33 cellular contexts compared by ENCODE assay signal in the genomic region with DNA sequence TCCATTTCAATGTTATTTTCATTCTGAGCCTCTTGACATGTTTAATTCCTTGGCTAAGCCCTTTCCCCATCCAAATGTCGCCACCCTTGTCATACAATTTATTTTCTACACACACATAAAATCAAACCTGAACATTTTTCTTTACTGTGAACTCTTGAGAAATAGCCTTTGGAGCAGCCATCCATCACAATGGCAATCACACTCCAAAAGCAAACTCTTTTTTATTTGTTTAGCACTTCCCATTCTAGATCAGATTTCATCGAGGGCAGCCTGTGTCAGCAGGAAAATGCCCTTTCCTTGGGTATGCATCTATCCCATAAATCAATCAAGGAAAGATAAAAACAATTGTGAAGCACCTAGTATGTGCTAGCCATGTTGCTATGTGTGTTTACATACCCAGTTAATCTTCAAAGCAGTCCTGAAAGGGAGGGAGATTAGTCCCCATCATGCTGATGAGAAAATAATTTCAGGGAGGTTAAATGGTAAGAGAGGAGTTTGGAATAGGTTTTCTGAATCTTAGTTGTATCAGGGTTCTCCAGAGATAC.
DNase-seq lines count a peak whose midpoint lies in the region; ATAC-seq and TF ChIP-seq lines count a peak whose summit lies in the region.
"Had no signal": no experiment of that assay in that cellular context is flagged by ENCODE, and none has a peak within 500 bp of the region (broad histone marks: within the 10 kb centered on the region; RNA-seq: fewer than 3 reads in every experiment).

No MANE protein-coding gene starts in this region.

- peaks cover 67% of the 10 kb centered on the region for H3K4me1 Mint-ChIP-seq in nephron progenitor cell
- H3K4me1 Mint-ChIP-seq: activated CD4-positive, alpha-beta memory T cell treated with anti-CD3 and anti-CD28 coated beads, Interleukin-2, amount 10 ng/mL, durations not matched to agents 7 days and 5 days; activated naive CD8-positive, alpha-beta T cell treated with anti-CD3 and anti-CD28 coated beads, Interleukin-2, amount 50 U/mL, for 24 hours; memory B cell; stimulated activated naive B cell treated with anti-CD40 and anti-IgM and Interleukin-4, amounts not matched to agents 10 μg/mL and 1 μg/mL and 100 μg/mL, for 72 hours had no signal

- ATAC-seq in HG03521 (IDR thresholded peaks at IDR 0.05; ENCODE audit: unreplicated experiment), result no peak
- ATAC-seq: activated naive CD8-positive, alpha-beta T cell treated with anti-CD3 and anti-CD28 coated beads, Interleukin-2, amount 50 U/mL, for 24 hours; effector memory CD8-positive, alpha-beta T cell; left lobe of liver; PC-3; stimulated activated naive B cell treated with anti-CD40 and anti-IgM and Interleukin-4, amounts not matched to agents 10 μg/mL and 1 μg/mL and 100 μg/mL, for 72 hours had no signal

- peak overlapping the region; percentile 90 for H3K27ac Mint-ChIP-seq in nephron progenitor cell
- H3K27ac Mint-ChIP-seq: activated CD4-positive, alpha-beta memory T cell treated with anti-CD3 and anti-CD28 coated beads, Interleukin-2, amount 10 ng/mL, durations not matched to agents 7 days and 5 days; activated naive CD8-positive, alpha-beta T cell treated with anti-CD3 and anti-CD28 coated beads, Interleukin-2, amount 50 U/mL, for 24 hours; effector memory CD8-positive, alpha-beta T cell; memory B cell; stimulated activated naive B cell treated with anti-CD40 and anti-IgM and Interleukin-4, amounts not matched to agents 10 μg/mL and 1 μg/mL and 100 μg/mL, for 72 hours had no signal

- peaks cover 12% of the 10 kb centered on the region for H3K36me3 Mint-ChIP-seq in nephron progenitor cell (ENCODE audit: low read depth)
- H3K36me3 Mint-ChIP-seq: memory B cell; stimulated activated naive B cell treated with anti-CD40 and anti-IgM and Interleukin-4, amounts not matched to agents 10 μg/mL and 1 μg/mL and 100 μg/mL, for 72 hours had no signal

- CTCF ChIA-PET in HEK293T (lab: Yijun Ruan, JAX), result no interaction called here

- POLR2A ChIA-PET in HEK293T (lab: Yijun Ruan, JAX), result no interaction called here

- TF ChIP-seq CTCF in nephron progenitor cell (IDR thresholded peaks at IDR 0.05), result no peak

- peaks cover 5% of the 10 kb centered on the region for H3K27me3 Mint-ChIP-seq in nephron progenitor cell (ENCODE audit: low read depth, poor library complexity)
- H3K27me3 Mint-ChIP-seq: activated CD4-positive, alpha-beta memory T cell treated with anti-CD3 and anti-CD28 coated beads, Interleukin-2, amount 10 ng/mL, durations not matched to agents 7 days and 5 days had no signal

- H3K9me3 Mint-ChIP-seq in nephron progenitor cell, result peaks cover 22% of the 10 kb centered on the region
- H3K9me3 Mint-ChIP-seq: activated CD4-positive, alpha-beta memory T cell treated with anti-CD3 and anti-CD28 coated beads, Interleukin-2, amount 10 ng/mL, durations not matched to agents 7 days and 5 days; activated naive CD8-positive, alpha-beta T cell treated with anti-CD3 and anti-CD28 coated beads, Interleukin-2, amount 50 U/mL, for 24 hours; memory B cell; stimulated activated naive B cell treated with anti-CD40 and anti-IgM and Interleukin-4, amounts not matched to agents 10 μg/mL and 1 μg/mL and 100 μg/mL, for 72 hours had no signal

- DNase-seq in NCI-H1105 treated with DMSO at 0.1 percent for 48 hours (lab: John Stamatoyannopoulos, UW) (peak; percentile 16), NCI-H1105 (lab: John Stamatoyannopoulos, UW) (no peak), HEK293T (ENCODE audit: extremely low spot score) (no peak), NCI-H748 (lab: John Stamatoyannopoulos, UW; ENCODE audit: unreplicated experiment) (peak; percentile 88), nephron progenitor cell (peak; percentile 26), superior temporal gyrus (ENCODE audit: extremely low spot score) (no peak), NCI-H774 (lab: John Stamatoyannopoulos, UW) (no peak)
- DNase-seq: 8988T; activated CD4-positive, alpha-beta memory T cell treated with anti-CD3 and anti-CD28 coated beads, Interleukin-2, amount 10 ng/mL, durations not matched to agents 7 days and 5 days; activated CD4-positive, alpha-beta T cell treated with anti-CD3 and anti-CD28 coated beads for 1 hour; activated CD8-positive, alpha-beta memory T cell treated with anti-CD3 and anti-CD28 coated beads, Interleukin-2, amount 50 U/mL, for 4 hours; activated naive CD4-positive, alpha-beta T cell; activated naive CD8-positive, alpha-beta T cell treated with anti-CD3 and anti-CD28 coated beads, Interleukin-2, amount 50 U/mL, for 24 hours; Caco-2; caudate nucleus; effector memory CD8-positive, alpha-beta T cell; EL; erythroblast; glutamatergic neuron; GOT3; MG63; NCI-H1694 treated with DMSO at 0.1 percent for 48 hours; NCI-H226; NK-92 treated with Interleukin-12 subunit alpha and Interleukin-12 subunit beta, amount 100 ng/mL, for 24 hours; PC-3; posterior cingulate gyrus; small intestine; stimulated activated naive B cell treated with anti-CD40 and anti-IgM and Interleukin-4, amounts not matched to agents 10 μg/mL and 1 μg/mL and 100 μg/mL, for 72 hours; substantia nigra; upper lobe of left lung had no signal

- peak overlapping the region; percentile 3 for H3K4me3 Mint-ChIP-seq in nephron progenitor cell
- H3K4me3 Mint-ChIP-seq: activated CD4-positive, alpha-beta memory T cell treated with anti-CD3 and anti-CD28 coated beads, Interleukin-2, amount 10 ng/mL, durations not matched to agents 7 days and 5 days; activated naive CD8-positive, alpha-beta T cell treated with anti-CD3 and anti-CD28 coated beads, Interleukin-2, amount 50 U/mL, for 24 hours; effector memory CD8-positive, alpha-beta T cell; memory B cell; stimulated activated naive B cell treated with anti-CD40 and anti-IgM and Interleukin-4, amounts not matched to agents 10 μg/mL and 1 μg/mL and 100 μg/mL, for 72 hours had no signal

TF ChIP-seq in HEK293T, 16 proteins besides CTCF, POLR2A, EP300 and RAD21:
- TF ChIP-seq BHLHE40 (IDR thresholded peaks at IDR 0.05; ENCODE audit: borderline replicate concordance) (no peak), FOXA1 (IDR thresholded peaks at IDR 0.05) (no peak), FOXM1 (IDR thresholded peaks at IDR 0.05; ENCODE audit: borderline replicate concordance) (no peak), TARDBP (IDR thresholded peaks at IDR 0.05) (no peak), LEF1 (IDR thresholded peaks at IDR 0.05; ENCODE audit: borderline replicate concordance) (no peak), HDGF (IDR thresholded peaks at IDR 0.05; ENCODE audit: borderline replicate concordance) (no peak)
- TF ChIP-seq, protein P1, sequence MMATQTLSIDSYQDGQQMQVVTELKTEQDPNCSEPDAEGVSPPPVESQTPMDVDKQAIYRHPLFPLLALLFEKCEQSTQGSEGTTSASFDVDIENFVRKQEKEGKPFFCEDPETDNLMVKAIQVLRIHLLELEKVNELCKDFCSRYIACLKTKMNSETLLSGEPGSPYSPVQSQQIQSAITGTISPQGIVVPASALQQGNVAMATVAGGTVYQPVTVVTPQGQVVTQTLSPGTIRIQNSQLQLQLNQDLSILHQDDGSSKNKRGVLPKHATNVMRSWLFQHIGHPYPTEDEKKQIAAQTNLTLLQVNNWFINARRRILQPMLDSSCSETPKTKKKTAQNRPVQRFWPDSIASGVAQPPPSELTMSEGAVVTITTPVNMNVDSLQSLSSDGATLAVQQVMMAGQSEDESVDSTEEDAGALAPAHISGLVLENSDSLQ (IDR thresholded peaks at IDR 0.05), result peak; percentile 82

Comparison
In these comparisons a context has a peak if more than half of its experiments do, and no peak if none do; other contexts are left out.
1. DNase-seq: peak in NCI-H1105 treated with DMSO at 0.1 percent for 48 hours (single experiment), NCI-H748 (single experiment) and nephron progenitor cell (single experiment); none in NCI-H1105 (single experiment), HEK293T (single experiment), superior temporal gyrus (single experiment) and NCI-H774 (single experiment).